1 cellular context compared by ENCODE assay signal in the genomic region with DNA sequence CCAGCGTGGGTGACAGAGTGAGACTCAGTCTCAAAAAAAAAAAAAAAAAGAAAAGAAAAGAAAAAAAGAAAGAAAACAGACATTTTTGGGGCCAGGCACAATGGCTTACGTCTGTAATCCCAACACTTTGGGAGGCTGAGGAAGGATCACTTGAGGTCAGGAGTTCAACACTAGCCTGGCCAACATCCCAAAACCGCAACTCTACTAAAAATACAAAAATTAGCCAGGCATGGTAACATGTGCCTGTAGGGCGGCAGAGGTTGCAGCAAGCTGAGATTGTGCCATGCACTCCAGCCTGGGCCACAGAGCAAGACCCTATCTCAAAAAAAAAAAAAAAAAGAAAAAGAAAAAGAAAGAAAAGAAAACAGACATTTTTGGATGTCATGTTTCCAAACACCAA. TPM values are rescaled to one million over a fixed set of nuclear protein-coding genes. Genes with fewer than 3 reads are reported as not detected.
"Had no signal": no experiment of that assay in that cellular context is flagged by ENCODE, and none has a peak within 500 bp of the region (broad histone marks: within the 10 kb centered on the region; RNA-seq: fewer than 3 reads in every experiment).

No MANE protein-coding gene starts in this region.

RNA-seq across cellular contexts. Expression of a gene that starts 24.8 kb away (rescaled TPM):
- total RNA-seq: subcutaneous adipose tissue had no signal
